ENCODE assay signal across 1 cellular context in genomic region chr12:53265783-53266182, GRCh38.
A peak's percentile ranks its signal among the peaks of the same experiment; 100 is the strongest.
TF ChIP-seq lines count a peak whose summit lies in the region.

No MANE protein-coding gene starts in this region.

TF ChIP-seq in HepG2, 621 proteins besides CTCF, POLR2A, EP300 and RAD21:
- TF ChIP-seq SAP130 (CRISPR knock-in tag; IDR thresholded peaks at IDR 0.05; ENCODE audit: low read depth) (no peak), MAFF (IDR thresholded peaks at IDR 0.05; ENCODE audit: low read depth, low read length) (peak; percentile 72), MAFK (conservative IDR thresholded peaks at IDR 0.05 in 1 of 2, IDR thresholded peaks at IDR 0.05 in 1 of 2; ENCODE audit: low read length in 2 of 2) (peak; percentile 67 to 79)
